ENCODE assay signal across 25 cellular contexts in genomic region chr10:13872411-13872810, GRCh38.
DNase-seq lines count a peak whose midpoint lies in the region; ATAC-seq and TF ChIP-seq lines count a peak whose summit lies in the region.
"Had no signal": no experiment of that assay in that cellular context is flagged by ENCODE, and none has a peak within 500 bp of the region (broad histone marks: within the 10 kb centered on the region; RNA-seq: fewer than 3 reads in every experiment).

No MANE protein-coding gene starts in this region.

- no peaks in the 10 kb centered on the region for H3K36me3 ChIP-seq in SJCRH30
- H3K36me3 ChIP-seq: breast epithelium, prostate gland, transverse colon had no signal

- no peak for DNase-seq in H9
- DNase-seq in SJCRH30: peak; percentile 19 to 53
- DNase-seq in endothelial cell (ENCODE audit: low spot score): no peak
- peak; percentile 68 for DNase-seq in occipital lobe (lab: John Stamatoyannopoulos, UW)
- DNase-seq in SW480 (ENCODE audit: low spot score): no peak
- no peak for DNase-seq in HuH-7 (ENCODE audit: low spot score)
- DNase-seq: activated CD4-positive, alpha-beta T cell treated with anti-CD3 and anti-CD28 coated beads for 4 hours; CD4-positive, alpha-beta memory T cell; DMS79; erythroblast; mesenchymal stem cell; NCI-H1417 treated with DMSO at 0.1 percent for 48 hours; NCI-H774; small intestine; stimulated activated naive CD4-positive, alpha-beta T cell treated with Interleukin-2 at 50 U/mL for 16 hours; SW 1271; transverse colon had no signal

- no peak overlapping the region for H4K8ac ChIP-seq in H9 (replicated peaks; ENCODE audit: insufficient read length, low read depth, low read length)

- no peaks in the 10 kb centered on the region for H3K9me3 Mint-ChIP-seq in H9
- H3K9me3 Mint-ChIP-seq in endothelial cell (ENCODE audit: unreplicated experiment): no peaks in the 10 kb centered on the region
- H3K9me3 Mint-ChIP-seq: activated T-helper 2 cell treated with anti-CD3 and anti-CD28 coated beads, Interferon-gamma antibody, Interleukin-2, Interleukin-4, amounts not matched to agents 10 μg/mL and 5 μg/mL and 100 μg/mL, durations not matched to agents 14 hours and 24 hours and 36 hours; CD4-positive, alpha-beta memory T cell; natural killer cell treated with Interleukin-12 subunit alpha and Interleukin-12 subunit beta and Interleukin-15 and Interleukin-18, amount 100 ng/mL, for 72 hours had no signal

- no peaks in the 10 kb centered on the region for H4K20me1 ChIP-seq in H9 (ENCODE audit: control insufficient read depth, insufficient read depth, insufficient read length)

- no peak overlapping the region for H3K18ac ChIP-seq in H9 (ENCODE audit: insufficient read length, low read depth, low read length)

- no peak overlapping the region for H3K56ac ChIP-seq in H9 (ENCODE audit: insufficient read length, low read depth, low read length)

- no peak overlapping the region for H4K91ac ChIP-seq in H9 (ENCODE audit: insufficient read length, low read depth, low read length)

- H3K4me2 ChIP-seq in H9 (ENCODE audit: insufficient read depth, insufficient read length, low read length): no peak overlapping the region

- no peak overlapping the region for H3K27ac ChIP-seq in H9 (ENCODE audit: insufficient read length, low read depth, low read length)
- H3K27ac ChIP-seq in SJCRH30: no peak overlapping the region
- H3K27ac ChIP-seq: breast epithelium, prostate gland had no signal

- no peak overlapping the region for H2BK12ac ChIP-seq in H9 (ENCODE audit: insufficient read length, low read depth, low read length)

- peaks cover 31 to 39% of the 10 kb centered on the region in 2 experiments for H3K4me1 Mint-ChIP-seq in H9
- peaks cover 56% of the 10 kb centered on the region for H3K4me1 Mint-ChIP-seq in endothelial cell (ENCODE audit: unreplicated experiment)

- peaks cover 8% of the 10 kb centered on the region; the same call in 1 of the 2 replicates for H3K79me2 ChIP-seq in H9 (ENCODE audit: insufficient read depth, low read length)

- no peak overlapping the region; the same call in 1 of the 2 replicates for H3K14ac ChIP-seq in H9 (ENCODE audit: insufficient read depth, low read length)

- H3K23me2 ChIP-seq in H9 (ENCODE audit: insufficient read length, low read depth, low read length, poor library complexity, severe bottlenecking): no peaks in the 10 kb centered on the region

- H3K9me3 ChIP-seq in H9 (ENCODE audit: control insufficient read depth, low read depth, low read length) (no peaks in the 10 kb centered on the region), SJCRH30 (replicated peaks) (no peaks in the 10 kb centered on the region)
- H3K9me3 ChIP-seq: breast epithelium, prostate gland, transverse colon had no signal

- peaks cover 3% of the 10 kb centered on the region for H3K79me1 ChIP-seq in H9 (ENCODE audit: insufficient read depth, low read depth, low read length, poor library complexity, severe bottlenecking)

- no peak for TF ChIP-seq CTCF in H9 (conservative IDR thresholded peaks at IDR 0.05)
- TF ChIP-seq CTCF in endothelial cell (IDR thresholded peaks at IDR 0.05; ENCODE audit: unreplicated experiment): no peak

- no peak overlapping the region for H2BK120ac ChIP-seq in H9 (ENCODE audit: low read depth, low read length, poor library complexity, severe bottlenecking)

- no peak overlapping the region for H3K4me3 ChIP-seq in SJCRH30
- H3K4me3 ChIP-seq: breast epithelium, prostate gland, transverse colon had no signal

- H3K36me3 Mint-ChIP-seq in H9 (ENCODE audit: insufficient read depth in 1 of 3, low read depth in 3 of 3) (peaks cover 0 to 5% (median 0%) of the 10 kb centered on the region in 3 experiments; a peak in 2 of 7 replicates), endothelial cell (ENCODE audit: low read depth, unreplicated experiment) (peaks cover 9% of the 10 kb centered on the region)
- H3K36me3 Mint-ChIP-seq: CD4-positive, alpha-beta memory T cell; natural killer cell treated with Interleukin-12 subunit alpha and Interleukin-12 subunit beta and Interleukin-15 and Interleukin-18, amount 100 ng/mL, for 72 hours had no signal

- no peak overlapping the region for H2AFZ ChIP-seq in H9 (ENCODE audit: low read length)

- no peak overlapping the region for H4K5ac ChIP-seq in H9 (ENCODE audit: insufficient read length, low read depth, low read length)

- no peak overlapping the region for H2BK15ac ChIP-seq in H9 (ENCODE audit: low read depth, low read length)

- no peaks in the 10 kb centered on the region for H3K27me3 ChIP-seq in H9 (ENCODE audit: insufficient read depth, low read length)
- H3K27me3 ChIP-seq in SJCRH30: no peaks in the 10 kb centered on the region
- H3K27me3 ChIP-seq: breast epithelium, transverse colon had no signal

- H3T11ph ChIP-seq in H9 (ENCODE audit: low read length): no peak overlapping the region

- ATAC-seq in GM18498 (IDR thresholded peaks at IDR 0.05; ENCODE audit: unreplicated experiment): no peak
- no peak for ATAC-seq in activated CD4-positive, CD25-positive, alpha-beta regulatory T cell treated with anti-CD3 and anti-CD28 coated beads, Interleukin-2, amount 50 U/mL, for 24 hours
- ATAC-seq: HCT116, Right ventricle myocardium inferior had no signal

- H2AK5ac ChIP-seq in H9 (ENCODE audit: insufficient read length, low read length): peak overlapping the region; percentile 24

- no peak overlapping the region for H3K23ac ChIP-seq in H9 (ENCODE audit: insufficient read length, low read depth, low read length)

- H3K27ac Mint-ChIP-seq in H9 (peak overlapping the region; percentile 2 to 92 (median 37); a peak in 4 of 7 replicates), endothelial cell (ENCODE audit: unreplicated experiment) (no peak overlapping the region)
- H3K27ac Mint-ChIP-seq: activated T-helper 2 cell treated with anti-CD3 and anti-CD28 coated beads, Interferon-gamma antibody, Interleukin-2, Interleukin-4, amounts not matched to agents 10 μg/mL and 5 μg/mL and 100 μg/mL, durations not matched to agents 14 hours and 24 hours and 36 hours; natural killer cell treated with Interleukin-12 subunit alpha and Interleukin-12 subunit beta and Interleukin-15 and Interleukin-18, amount 100 ng/mL, for 72 hours had no signal

- no CpG with 5 or more reads among the region's 9 CpGs for WGBS in H9 (ENCODE audit: extremely low coverage, insufficient read length, low lambda C conversion rate)

- no peaks in the 10 kb centered on the region for H3K27me3 Mint-ChIP-seq in H9 (ENCODE audit: low read depth)
- H3K27me3 Mint-ChIP-seq in endothelial cell (ENCODE audit: unreplicated experiment): peaks cover 3% of the 10 kb centered on the region

- no peak overlapping the region for H2BK5ac ChIP-seq in H9 (ENCODE audit: insufficient read length, low read length)

- H3K9ac ChIP-seq in H9 (ENCODE audit: extremely low read depth, insufficient read length, low read length): no peak overlapping the region

- H3K4me1 ChIP-seq in H9 (ENCODE audit: insufficient read depth, low read length) (no peaks in the 10 kb centered on the region; the same call in 1 of the 2 replicates), SJCRH30 (0 out of 2 replicates have a peak, but pooled peaks cover 2% of the 10 kb centered on the region)
- H3K4me1 ChIP-seq: breast epithelium, prostate gland had no signal

- H3K4me3 Mint-ChIP-seq in H9 (no peak overlapping the region), endothelial cell (ENCODE audit: unreplicated experiment) (peak overlapping the region; percentile 24)
- H3K4me3 Mint-ChIP-seq: CD4-positive, alpha-beta memory T cell; natural killer cell treated with Interleukin-12 subunit alpha and Interleukin-12 subunit beta and Interleukin-15 and Interleukin-18, amount 100 ng/mL, for 72 hours had no signal

- H3K4ac ChIP-seq in H9 (ENCODE audit: low read depth, low read length): no peak overlapping the region

- H2BK20ac ChIP-seq in H9 (ENCODE audit: low read depth, low read length, poor library complexity, severe bottlenecking): no peak overlapping the region

Comparison
In these comparisons a context has a peak if more than half of its experiments do, and no peak if none do; other contexts are left out.
1. DNase-seq: peak in SJCRH30 (2 of 2) and occipital lobe (single experiment); none in H9 (single experiment), endothelial cell (single experiment), SW480 (single experiment) and HuH-7 (single experiment).